Comparison of ENCODE assay signal across 21 cellular contexts in the genomic region with DNA sequence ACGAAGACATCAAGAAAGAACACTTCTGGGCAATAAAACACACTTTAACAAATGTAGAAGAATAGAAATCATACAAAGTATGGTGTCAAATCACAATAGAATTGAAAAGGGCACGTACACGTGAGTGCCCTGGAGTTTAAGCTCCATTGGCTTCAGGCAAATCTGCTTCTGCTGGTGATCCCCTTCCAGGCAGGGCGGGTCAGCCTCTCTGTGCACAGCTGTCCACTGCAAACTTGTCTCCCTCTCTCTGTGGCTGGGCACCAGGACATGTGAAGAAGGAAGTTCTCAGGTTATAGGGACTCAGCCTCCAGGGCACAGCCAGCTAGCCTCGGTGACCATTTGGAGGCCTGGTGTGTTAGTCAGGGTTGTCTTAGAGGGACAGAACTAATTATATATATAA.
DNase-seq lines count a peak whose midpoint lies in the region; TF ChIP-seq lines count a peak whose summit lies in the region.
"Had no signal": no experiment of that assay in that cellular context is flagged by ENCODE, and none has a peak within 500 bp of the region (broad histone marks: within the 10 kb centered on the region; RNA-seq: fewer than 3 reads in every experiment).

No MANE protein-coding gene starts in this region.

- no peak overlapping the region for H3K27ac ChIP-seq in SJCRH30
- H3K27ac ChIP-seq: SJSA1 had no signal

- no peaks in the 10 kb centered on the region for H3K27me3 ChIP-seq in SJCRH30
- H3K27me3 ChIP-seq: SJSA1 had no signal

- intact Hi-C loops in activated CD4-positive, alpha-beta memory T cell treated with anti-CD3 and anti-CD28 coated beads for 36 hours (cut with micrococcal nuclease), result no loop called here
- intact Hi-C loops in lower leg skin (cut with DNase I; ENCODE audit: low total_unique reads), result no loop called here

- H3K9me3 Mint-ChIP-seq in activated CD4-positive, alpha-beta memory T cell treated with anti-CD3 and anti-CD28 coated beads, Interleukin-2, amount 10 ng/mL, durations not matched to agents 7 days and 5 days, result no peaks in the 10 kb centered on the region
- no peaks in the 10 kb centered on the region for H3K9me3 Mint-ChIP-seq in activated CD4-positive, alpha-beta memory T cell treated with anti-CD3 and anti-CD28 coated beads for 36 hours
- H3K9me3 Mint-ChIP-seq: CD4-positive, alpha-beta memory T cell had no signal

- no peaks in the 10 kb centered on the region for H3K36me3 Mint-ChIP-seq in activated CD4-positive, alpha-beta memory T cell treated with anti-CD3 and anti-CD28 coated beads, Interleukin-2, amount 10 ng/mL, durations not matched to agents 7 days and 5 days (ENCODE audit: low read depth)
- no peaks in the 10 kb centered on the region for H3K36me3 Mint-ChIP-seq in activated CD4-positive, alpha-beta memory T cell treated with anti-CD3 and anti-CD28 coated beads for 36 hours
- H3K36me3 Mint-ChIP-seq: CD4-positive, alpha-beta memory T cell had no signal

- CTCF ChIA-PET in activated CD4-positive, alpha-beta memory T cell treated with anti-CD3 and anti-CD28 coated beads, Interleukin-2, amount 10 ng/mL, durations not matched to agents 7 days and 5 days (lab: Charles Lee), result interaction anchor here (1.7 to 14.3 kb wide), 2 partner anchors 9 to 258 kb away, joined by 7 to 383 read pairs; no protein-coding TSS in a partner anchor
- CTCF ChIA-PET in activated CD4-positive, alpha-beta memory T cell treated with anti-CD3 and anti-CD28 coated beads for 36 hours (lab: Charles Lee), result interaction anchor here (0.9 kb wide), 1 partner anchor 257 kb away, joined by 5 read pairs; no protein-coding TSS in a partner anchor

- H3K36me3 ChIP-seq in SJCRH30, result no peaks in the 10 kb centered on the region
- H3K36me3 ChIP-seq: SJSA1 had no signal

- POLR2A ChIA-PET in activated CD4-positive, alpha-beta memory T cell treated with anti-CD3 and anti-CD28 coated beads, Interleukin-2, amount 10 ng/mL, durations not matched to agents 7 days and 5 days (lab: Charles Lee), result no interaction called here
- POLR2A ChIA-PET in activated CD4-positive, alpha-beta memory T cell treated with anti-CD3 and anti-CD28 coated beads for 36 hours (lab: Charles Lee), result no interaction called here

- no peaks in the 10 kb centered on the region for H3K9me3 ChIP-seq in SJCRH30 (replicated peaks)
- H3K9me3 ChIP-seq: SJSA1 had no signal

- no peak overlapping the region for H3K4me3 ChIP-seq in SJCRH30
- H3K4me3 ChIP-seq in lower leg skin (ENCODE audit: low read depth, poor library complexity, severe bottlenecking), result no peak overlapping the region
- H3K4me3 ChIP-seq: SJSA1 had no signal

- H3K4me1 Mint-ChIP-seq in activated CD4-positive, alpha-beta memory T cell treated with anti-CD3 and anti-CD28 coated beads, Interleukin-2, amount 10 ng/mL, durations not matched to agents 7 days and 5 days, result peaks cover 9% of the 10 kb centered on the region
- H3K4me1 Mint-ChIP-seq in activated CD4-positive, alpha-beta memory T cell treated with anti-CD3 and anti-CD28 coated beads for 36 hours (ENCODE audit: low read depth), result peaks cover 6% of the 10 kb centered on the region

- peak; percentile 15 for DNase-seq in activated CD4-positive, alpha-beta memory T cell treated with anti-CD3 and anti-CD28 coated beads, Interleukin-2, amount 10 ng/mL, durations not matched to agents 7 days and 5 days
- no peak for DNase-seq in activated CD4-positive, alpha-beta memory T cell treated with anti-CD3 and anti-CD28 coated beads for 36 hours
- DNase-seq in SJCRH30 (peak; percentile 47 to 56), lower leg skin (ENCODE audit: low spot score in 2 of 2) (peak; percentile 12 to 69), ureter (ENCODE audit: low spot score) (peak; percentile 32), HK-2 (ENCODE audit: unreplicated experiment) (no peak), iPS-NIHi7 (ENCODE audit: extremely low spot score) (no peak)
- DNase-seq: C1 segment of cervical spinal cord; CD4-positive, alpha-beta memory T cell; COR-L47; DMS53; KG1; MM.1S; NCI-H1092 treated with DMSO at 0.1 percent for 48 hours; NCI-H1436; NCI-H187; NCI-H2107; NCI-H446 treated with DMSO at 0.1 percent for 48 hours; NCI-H526 treated with DMSO at 0.1 percent for 48 hours; PC-3 had no signal

- TF ChIP-seq CTCF in lower leg skin (IDR thresholded peaks at IDR 0.05), result no peak

- TF ChIP-seq POLR2A in lower leg skin (IDR thresholded peaks at IDR 0.05), result no peak

- 80 to 81% methylated on average over 5 of the region's 5 CpGs for WGBS in lower leg skin, 2 donors

- no peak overlapping the region for H3K27ac Mint-ChIP-seq in activated CD4-positive, alpha-beta memory T cell treated with anti-CD3 and anti-CD28 coated beads, Interleukin-2, amount 10 ng/mL, durations not matched to agents 7 days and 5 days
- no peak overlapping the region for H3K27ac Mint-ChIP-seq in activated CD4-positive, alpha-beta memory T cell treated with anti-CD3 and anti-CD28 coated beads for 36 hours
- H3K27ac Mint-ChIP-seq: CD4-positive, alpha-beta memory T cell had no signal

- no peak overlapping the region for H3K4me3 Mint-ChIP-seq in activated CD4-positive, alpha-beta memory T cell treated with anti-CD3 and anti-CD28 coated beads, Interleukin-2, amount 10 ng/mL, durations not matched to agents 7 days and 5 days
- no peak overlapping the region for H3K4me3 Mint-ChIP-seq in activated CD4-positive, alpha-beta memory T cell treated with anti-CD3 and anti-CD28 coated beads for 36 hours
- H3K4me3 Mint-ChIP-seq: CD4-positive, alpha-beta memory T cell had no signal

- peaks cover 2% of the 10 kb centered on the region; the same call in 1 of the 2 replicates for H3K4me1 ChIP-seq in SJCRH30

- peaks cover 48% of the 10 kb centered on the region for H3K27me3 Mint-ChIP-seq in activated CD4-positive, alpha-beta memory T cell treated with anti-CD3 and anti-CD28 coated beads, Interleukin-2, amount 10 ng/mL, durations not matched to agents 7 days and 5 days
- peaks cover 9% of the 10 kb centered on the region for H3K27me3 Mint-ChIP-seq in activated CD4-positive, alpha-beta memory T cell treated with anti-CD3 and anti-CD28 coated beads for 36 hours

Comparison
In these comparisons a context has a peak if more than half of its experiments do, and no peak if none do; other contexts are left out.
1. DNase-seq: peak in activated CD4-positive, alpha-beta memory T cell treated with anti-CD3 and anti-CD28 coated beads, Interleukin-2, amount 10 ng/mL, durations not matched to agents 7 days and 5 days (single experiment), SJCRH30 (2 of 2), lower leg skin (2 of 2) and ureter (single experiment); none in activated CD4-positive, alpha-beta memory T cell treated with anti-CD3 and anti-CD28 coated beads for 36 hours (single experiment), HK-2 (single experiment) and iPS-NIHi7 (single experiment).